8 cellular contexts compared by ENCODE assay signal in genomic region chr14:106417224-106418049, GRCh38.
DNase-seq lines count a peak whose midpoint lies in the region; ATAC-seq and TF ChIP-seq lines count a peak whose summit lies in the region.

No MANE protein-coding gene starts in this region.

- H3K27ac ChIP-seq in cardiac muscle cell = no peak overlapping the region

- no peaks in the 10 kb centered on the region for H3K9me3 ChIP-seq in cardiac muscle cell (ENCODE audit: low read depth)

- H3K4me1 ChIP-seq in cardiac muscle cell (ENCODE audit: low read depth) = no peaks in the 10 kb centered on the region

- ATAC-seq in HG02588 (IDR thresholded peaks at IDR 0.05; ENCODE audit: unreplicated experiment) = peak; percentile 63

- TF ChIP-seq CTCF in cardiac muscle cell (IDR thresholded peaks at IDR 0.05; ENCODE audit: low read depth, low read length) = peak; percentile 25

- no peaks in the 10 kb centered on the region for H3K36me3 ChIP-seq in cardiac muscle cell

- H3K4me3 ChIP-seq in cardiac muscle cell = no peak overlapping the region

- H3K27me3 ChIP-seq in cardiac muscle cell = no peaks in the 10 kb centered on the region

- DNase-seq in DMS53 (lab: John Stamatoyannopoulos, UW) = peak; percentile 73
- no peak for DNase-seq in DMS53 treated with DMSO at 0.1 percent for 48 hours (lab: John Stamatoyannopoulos, UW; ENCODE audit: unreplicated experiment)
- DNase-seq in NCI-H2171 treated with DMSO at 0.1 percent for 48 hours (lab: John Stamatoyannopoulos, UW) = peak; percentile 20
- peak; percentile 100 for DNase-seq in activated T-cell treated with anti-CD3 and anti-CD28 coated beads for 48 hours (ENCODE audit: low read depth)
- DNase-seq in cardiac muscle cell (ENCODE audit: low read depth in 1 of 2, low spot score in 1 of 2) = no peak
- peak; percentile 98 to 100 for DNase-seq in stimulated activated CD4-positive, alpha-beta T cell treated with anti-CD3 and anti-CD28 coated beads, Interleukin-4, amount 100 ng/mL, for 48 hours (ENCODE audit: low read depth in 2 of 2)
- DNase-seq in medulla oblongata (ENCODE audit: extremely low spot score) = no peak

Comparison
In these comparisons a context has a peak if more than half of its experiments do, and no peak if none do; other contexts are left out.
1. DNase-seq: peak in DMS53 (single experiment), NCI-H2171 treated with DMSO at 0.1 percent for 48 hours (single experiment), activated T-cell treated with anti-CD3 and anti-CD28 coated beads for 48 hours (single experiment) and stimulated activated CD4-positive, alpha-beta T cell treated with anti-CD3 and anti-CD28 coated beads, Interleukin-4, amount 100 ng/mL, for 48 hours (2 of 2); none in DMS53 treated with DMSO at 0.1 percent for 48 hours (single experiment), cardiac muscle cell (0 of 2) and medulla oblongata (single experiment).